8 cellular contexts compared by ENCODE assay signal in genomic region chr16:22436823-22437652, GRCh38.
DNase-seq lines count a peak whose midpoint lies in the region; ATAC-seq and TF ChIP-seq lines count a peak whose summit lies in the region.
"Not testable (repeated sequence)": the region's sequence is repeated elsewhere in the genome, so short reads cannot be mapped to it uniquely, and the experiment has no call there.

No MANE protein-coding gene starts in this region.

- not testable (repeated sequence) for H3K27me3 ChIP-seq in WERI-Rb-1 (ENCODE audit: insufficient read depth, low read depth, severe bottlenecking); iPS-15b (ENCODE audit: control insufficient read depth, insufficient read depth, low read length)

- intact Hi-C loops in sciatic nerve (cut with DNase I), result not testable (repeated sequence)

- peak; percentile 70 for TF ChIP-seq POLR2A in GM18526 (IDR thresholded peaks at IDR 0.05; ENCODE audit: extremely low read depth, insufficient read length)

- DNase-seq in NCI-H2171 (lab: John Stamatoyannopoulos, UW) (peak; percentile 26), WERI-Rb-1 (peak; percentile 80), brain pericyte (ENCODE audit: low read depth, low spot score) (peak; percentile 15), sciatic nerve (ENCODE audit: low spot score) (peak; percentile 88)

- not testable (repeated sequence) for H3K36me3 ChIP-seq in WERI-Rb-1; iPS-15b (ENCODE audit: control insufficient read depth, insufficient read depth, low read length)

- not testable (repeated sequence) for H3K9me3 ChIP-seq in WERI-Rb-1 (ENCODE audit: severe bottlenecking); iPS-15b (ENCODE audit: control insufficient read depth, insufficient read depth, low read length)

- not testable (repeated sequence) for H3K4me1 ChIP-seq in iPS-15b (ENCODE audit: control insufficient read depth, insufficient read depth, low read length)

- H3K27ac ChIP-seq in 22Rv1, result peak overlapping the region; percentile 91
- peak overlapping the region; percentile 87 for H3K27ac ChIP-seq in WERI-Rb-1

- ATAC-seq in HG03039 (IDR thresholded peaks at IDR 0.05; ENCODE audit: unreplicated experiment), result peak; percentile 79
- ATAC-seq in sciatic nerve, result peak; percentile 99

- peak overlapping the region; percentile 89 for H3K9ac ChIP-seq in iPS-15b (ENCODE audit: low read depth, low read length)

- TF ChIP-seq CTCF in 22Rv1 (IDR thresholded peaks at IDR 0.05), result 0 out of 2 replicates have a peak, but pooled peaks have one; percentile 6
- TF ChIP-seq CTCF in WERI-Rb-1 (IDR thresholded peaks at IDR 0.05; ENCODE audit: low read depth, low read length), result not testable (repeated sequence)

- H3K4me3 ChIP-seq in WERI-Rb-1 (ENCODE audit: low read depth, low read length) (peak overlapping the region; percentile 80), iPS-15b (ENCODE audit: low read depth, low read length) (peak overlapping the region; percentile 78)

Comparison
In these comparisons a context has a peak if more than half of its experiments do, and no peak if none do; other contexts are left out.
1. Peak in every context shown above with its lines: DNase-seq, ATAC-seq, H3K4me3 ChIP-seq and H3K27ac ChIP-seq.
2. DNase-seq: peak in every context shown above with its lines; median percentile 88 in sciatic nerve; 80 in WERI-Rb-1; 26 in NCI-H2171; 15 in brain pericyte.